In the genomic region with DNA sequence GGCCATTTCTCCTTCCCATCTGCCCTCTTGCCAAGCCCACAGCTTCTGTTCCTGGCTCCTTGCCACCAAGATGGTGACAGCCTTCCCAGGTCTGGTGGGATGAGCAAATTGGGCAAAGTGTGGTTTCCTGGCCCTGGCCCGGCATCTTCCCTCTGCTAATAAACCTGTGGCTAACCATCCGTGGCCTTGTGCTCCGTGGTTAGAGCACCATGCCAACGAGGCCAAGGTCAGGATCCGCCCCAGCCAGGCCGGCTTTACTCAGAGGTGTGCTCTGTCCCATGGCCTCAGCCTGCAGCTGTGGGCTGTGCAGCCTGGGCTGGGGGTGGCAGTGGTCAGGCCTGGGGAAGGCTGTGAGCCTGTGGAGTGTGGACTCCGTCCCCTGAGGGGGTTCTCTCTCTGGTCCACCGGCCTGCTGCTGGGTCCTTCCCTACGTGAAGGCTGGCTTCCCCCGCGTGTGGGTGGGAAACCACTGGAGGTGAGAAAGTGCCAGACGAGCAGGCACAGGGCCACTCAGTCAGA, we compare ENCODE assay signal across 19 cellular contexts.
DNase-seq lines count a peak whose midpoint lies in the region; ATAC-seq, FAIRE-seq and TF ChIP-seq lines count a peak whose summit lies in the region.
"Had no signal": no experiment of that assay in that cellular context is flagged by ENCODE, and none has a peak within 500 bp of the region (broad histone marks: within the 10 kb centered on the region; RNA-seq: fewer than 3 reads in every experiment).

No MANE protein-coding gene starts in this region.

- H3K36me3 ChIP-seq in HepG2 (replicated peaks in 1 of 2; ENCODE audit: control insufficient read depth in 1 of 2, insufficient read depth in 2 of 2, low read length in 2 of 2): no peaks in the 10 kb centered on the region
- H3K36me3 ChIP-seq: Peyer's patch had no signal

- H2AFZ ChIP-seq in HepG2 (ENCODE audit: low read length): no peak overlapping the region

- TF ChIP-seq EP300 in HepG2 (IDR thresholded peaks at IDR 0.05; ENCODE audit: low read depth in 2 of 2, low read length in 2 of 2) (no peak; a peak in 1 of 4 replicates), HepG2 (CRISPR knock-in tag; IDR thresholded peaks at IDR 0.05; ENCODE audit: borderline replicate concordance) (0 out of 2 replicates have a peak, but pooled peaks have one; percentile 53)

- intact Hi-C loops in HepG2 (cut with micrococcal nuclease; ENCODE audit: unreplicated experiment): no loop called here

- no peaks in the 10 kb centered on the region for H3K9me3 ChIP-seq in HepG2 (ENCODE audit: low read length)
- H3K9me3 ChIP-seq: mucosa of descending colon, Peyer's patch had no signal

- H3K4me3 ChIP-seq in HepG2 (replicated peaks in 1 of 3; ENCODE audit: insufficient read depth in 1 of 3, low read depth in 2 of 3, low read length in 3 of 3): no peak overlapping the region
- H3K4me3 ChIP-seq: dorsolateral prefrontal cortex, mucosa of descending colon, Peyer's patch had no signal

- CTCF ChIA-PET in HepG2 (lab: Yijun Ruan, JAX; ENCODE audit: low intra/inter-chr PET ratio, low total read pairs): no interaction called here

- peak; percentile 32 for FAIRE-seq in HepG2 (lab: Jason Lieb, UNC)
- FAIRE-seq: GM18507, keratinocyte, urothelium cell line had no signal

- peak overlapping the region; percentile 20 for H3K4me2 ChIP-seq in HepG2 (ENCODE audit: low read depth, low read length)

- DNase-seq in A172 (ENCODE audit: low spot score) (peak; percentile 70), HS-27A (ENCODE audit: low read depth) (peak; percentile 8), SW480 (ENCODE audit: low spot score) (peak; percentile 20), HepG2 (ENCODE audit: low spot score) (no peak), GM10266 (ENCODE audit: extremely low spot score) (no peak), NCI-H345 (lab: John Stamatoyannopoulos, UW) (no peak)
- DNase-seq in effector CD8-positive, alpha-beta T cell (lab: John Stamatoyannopoulos, UW): no peak
- DNase-seq: activated naive CD4-positive, alpha-beta T cell treated with Interleukin-2 at 50 U/mL for 16 hours; head of caudate nucleus; mucosa of descending colon; NCI-H2107; Peyer's patch had no signal

- no peaks in the 10 kb centered on the region for H4K20me1 ChIP-seq in HepG2 (ENCODE audit: insufficient read depth, low read length)

- no peak overlapping the region for H3K27ac ChIP-seq in HepG2 (ENCODE audit: extremely low read length, insufficient read depth, low read length)
- H3K27ac ChIP-seq: dorsolateral prefrontal cortex, Peyer's patch had no signal

- no peak for TF ChIP-seq RAD21 in HepG2 (CRISPR knock-in tag; IDR thresholded peaks at IDR 0.05)

- POLR2A ChIA-PET in HepG2 (lab: Yijun Ruan, JAX): interaction anchor here (0.6 kb wide), 1 partner anchor 243 kb away, joined by 3 read pairs; no protein-coding TSS in a partner anchor

- H3K27me3 ChIP-seq in HepG2 (ENCODE audit: control insufficient read depth in 1 of 2, insufficient read depth in 2 of 2, low read length in 2 of 2): peaks cover 9 to 13% of the 10 kb centered on the region in 2 experiments; a peak in 4 of 5 replicates
- H3K27me3 ChIP-seq: Peyer's patch had no signal

- H3K9ac ChIP-seq in HepG2 (ENCODE audit: insufficient read depth, low read depth, low read length): no peak overlapping the region

- in situ Hi-C loops in HepG2 (cut with HindIII; ENCODE audit: extremely low pct_ligation_motif_present, low pct_unique_long_range_greater_than_20kb): no loop called here

- no peak for TF ChIP-seq POLR2A in HepG2 (IDR thresholded peaks at IDR 0.05; ENCODE audit: insufficient read depth in 1 of 2, low read depth in 2 of 2, low read length in 2 of 2)

- TF ChIP-seq CTCF in HepG2 (CRISPR knock-in tag; IDR thresholded peaks at IDR 0.05): peak; percentile 35; the same call in 1 of the 2 replicates
- no peak for TF ChIP-seq CTCF in GM10266 (IDR thresholded peaks at IDR 0.05; ENCODE audit: control insufficient read depth, insufficient read depth, low read depth, missing control alignments)

- ATAC-seq in HepG2 (peak; percentile 79), GM18517 (IDR thresholded peaks at IDR 0.05; ENCODE audit: unreplicated experiment) (no peak)
- ATAC-seq: activated CD4-positive, CD25-positive, alpha-beta regulatory T cell treated with anti-CD3 and anti-CD28 coated beads, Interleukin-2, amount 50 U/mL, for 24 hours; esophagus mucosa had no signal

- 34% methylated on average over 8 of the region's 12 CpGs for WGBS in HepG2 (ENCODE audit: low lambda C conversion rate)

- H3K4me1 ChIP-seq in HepG2 (ENCODE audit: insufficient read depth, low read length): peaks cover 61% of the 10 kb centered on the region
- H3K4me1 ChIP-seq: Peyer's patch had no signal

- BruUV-seq in HepG2 (replicated peaks; lab: Mats Ljungman, UMichigan): no TSS peak

- no peaks in the 10 kb centered on the region for H3K79me2 ChIP-seq in HepG2 (ENCODE audit: insufficient read depth, low read length)

TF ChIP-seq in HepG2, 621 proteins besides CTCF, POLR2A, EP300 and RAD21 (continues in another document):
- TF ChIP-seq CREB1 (IDR thresholded peaks at IDR 0.05): no peak
- TF ChIP-seq CREB1 (CRISPR knock-in tag; IDR thresholded peaks at IDR 0.05): no peak
- TF ChIP-seq ZNF335 (CRISPR knock-in tag; IDR thresholded peaks at IDR 0.05): no peak
- TF ChIP-seq, protein P1, sequence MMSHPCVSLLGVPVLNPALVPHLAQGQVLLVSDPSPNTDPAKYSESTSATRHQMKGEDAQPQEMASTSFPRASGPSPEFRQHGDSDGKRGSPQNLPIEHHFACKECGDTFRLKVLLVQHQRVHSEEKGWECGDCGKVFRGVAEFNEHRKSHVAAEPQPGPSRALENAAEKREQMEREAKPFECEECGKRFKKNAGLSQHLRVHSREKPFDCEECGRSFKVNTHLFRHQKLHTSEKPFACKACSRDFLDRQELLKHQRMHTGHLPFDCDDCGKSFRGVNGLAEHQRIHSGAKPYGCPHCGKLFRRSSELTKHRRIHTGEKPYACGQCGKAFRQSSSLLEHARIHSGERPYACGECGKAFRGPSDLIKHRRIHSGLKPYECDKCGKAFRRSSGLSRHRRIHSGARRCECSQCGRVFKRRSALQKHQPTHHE (CRISPR knock-in tag; IDR thresholded peaks at IDR 0.05; ENCODE audit: borderline replicate concordance): 0 out of 2 replicates have a peak, but pooled peaks have one; percentile 25
- peak; percentile 52; the same call in 1 of the 2 replicates for TF ChIP-seq KDM1A (CRISPR knock-in tag; IDR thresholded peaks at IDR 0.05)
- TF ChIP-seq, protein P2, sequence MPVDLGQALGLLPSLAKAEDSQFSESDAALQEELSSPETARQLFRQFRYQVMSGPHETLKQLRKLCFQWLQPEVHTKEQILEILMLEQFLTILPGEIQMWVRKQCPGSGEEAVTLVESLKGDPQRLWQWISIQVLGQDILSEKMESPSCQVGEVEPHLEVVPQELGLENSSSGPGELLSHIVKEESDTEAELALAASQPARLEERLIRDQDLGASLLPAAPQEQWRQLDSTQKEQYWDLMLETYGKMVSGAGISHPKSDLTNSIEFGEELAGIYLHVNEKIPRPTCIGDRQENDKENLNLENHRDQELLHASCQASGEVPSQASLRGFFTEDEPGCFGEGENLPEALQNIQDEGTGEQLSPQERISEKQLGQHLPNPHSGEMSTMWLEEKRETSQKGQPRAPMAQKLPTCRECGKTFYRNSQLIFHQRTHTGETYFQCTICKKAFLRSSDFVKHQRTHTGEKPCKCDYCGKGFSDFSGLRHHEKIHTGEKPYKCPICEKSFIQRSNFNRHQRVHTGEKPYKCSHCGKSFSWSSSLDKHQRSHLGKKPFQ (CRISPR knock-in tag; IDR thresholded peaks at IDR 0.05; ENCODE audit: insufficient replicate concordance): no peak
- no peak for TF ChIP-seq JUN (CRISPR knock-in tag; IDR thresholded peaks at IDR 0.05)
- TF ChIP-seq KDM3A (CRISPR knock-in tag; IDR thresholded peaks at IDR 0.05; ENCODE audit: low read depth): peak; percentile 81; the same call in 1 of the 2 replicates
- TF ChIP-seq HMG20B (CRISPR knock-in tag; conservative IDR thresholded peaks at IDR 0.05): no peak
- no peak for TF ChIP-seq ZNF383 (CRISPR knock-in tag; IDR thresholded peaks at IDR 0.05; ENCODE audit: borderline replicate concordance)
- TF ChIP-seq, protein P3, sequence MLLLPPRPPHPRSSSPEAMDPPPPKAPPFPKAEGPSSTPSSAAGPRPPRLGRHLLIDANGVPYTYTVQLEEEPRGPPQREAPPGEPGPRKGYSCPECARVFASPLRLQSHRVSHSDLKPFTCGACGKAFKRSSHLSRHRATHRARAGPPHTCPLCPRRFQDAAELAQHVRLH (CRISPR knock-in tag; IDR thresholded peaks at IDR 0.05; ENCODE audit: borderline replicate concordance, low read depth): peak; percentile 45; the same call in 1 of the 2 replicates
- TF ChIP-seq ZNF333 (CRISPR knock-in tag; IDR thresholded peaks at IDR 0.05; ENCODE audit: borderline replicate concordance): 0 out of 2 replicates have a peak, but pooled peaks have one; percentile 44
- 0 out of 2 replicates have a peak, but pooled peaks have one; percentile 13 for TF ChIP-seq ELF1 (CRISPR knock-in tag; IDR thresholded peaks at IDR 0.05)
- TF ChIP-seq SKI (IDR thresholded peaks at IDR 0.05; ENCODE audit: partially characterized antibody): no peak
- peak; percentile 31; the same call in 1 of the 2 replicates for TF ChIP-seq ZNF160 (CRISPR knock-in tag; IDR thresholded peaks at IDR 0.05)
- TF ChIP-seq KLF16 (CRISPR knock-in tag; IDR thresholded peaks at IDR 0.05): no peak; a peak in 1 of 4 replicates
- TF ChIP-seq REPIN1 (CRISPR knock-in tag; IDR thresholded peaks at IDR 0.05; ENCODE audit: borderline replicate concordance, low read depth): peak; percentile 52; the same call in 1 of the 2 replicates
- TF ChIP-seq ONECUT2 (CRISPR knock-in tag; IDR thresholded peaks at IDR 0.05): no peak
- no peak for TF ChIP-seq SNAPC2 (CRISPR knock-in tag; IDR thresholded peaks at IDR 0.05)
- peak; percentile 50; the same call in 1 of the 2 replicates for TF ChIP-seq ZNF772 (CRISPR knock-in tag; IDR thresholded peaks at IDR 0.05)
- TF ChIP-seq ZKSCAN5 (CRISPR knock-in tag; IDR thresholded peaks at IDR 0.05): peak; percentile 49; the same call in 1 of the 2 replicates
- no peak; the same call in 1 of the 2 replicates for TF ChIP-seq ZNF572 (CRISPR knock-in tag; IDR thresholded peaks at IDR 0.05)
- peak; percentile 79 for TF ChIP-seq SALL1 (CRISPR knock-in tag; IDR thresholded peaks at IDR 0.05)

Comparison
In these comparisons a context has a peak if more than half of its experiments do, and no peak if none do; other contexts are left out.
1. DNase-seq: peak in A172 (single experiment), HS-27A (single experiment) and SW480 (single experiment); none in HepG2 (single experiment), effector CD8-positive, alpha-beta T cell (single experiment), GM10266 (single experiment) and NCI-H345 (single experiment).